1 cellular context compared by ENCODE assay signal in genomic region chrY:19075471-19076253, GRCh38.
TF ChIP-seq lines count a peak whose summit lies in the region.

No MANE protein-coding gene starts in this region.

TF ChIP-seq in HepG2, 621 proteins besides CTCF, POLR2A, EP300 and RAD21 (continued from another document):
- TF ChIP-seq ZBTB37 (CRISPR knock-in tag; IDR thresholded peaks at IDR 0.05) (no peak), ZNF251 (CRISPR knock-in tag; IDR thresholded peaks at IDR 0.05) (no peak), IRF2 (CRISPR knock-in tag; IDR thresholded peaks at IDR 0.05) (no peak), PHF8 (CRISPR knock-in tag; IDR thresholded peaks at IDR 0.05) (peak; percentile 35; the same call in 1 of the 2 replicates), SNAPC2 (CRISPR knock-in tag; IDR thresholded peaks at IDR 0.05) (no peak), MIER2 (CRISPR knock-in tag; IDR thresholded peaks at IDR 0.05) (no peak), EHMT2 (IDR thresholded peaks at IDR 0.05; ENCODE audit: borderline replicate concordance, low read depth, low read length) (no peak), ZNF629 (CRISPR knock-in tag; conservative IDR thresholded peaks at IDR 0.05) (no peak), CENPX (CRISPR knock-in tag; IDR thresholded peaks at IDR 0.05) (no peak), SAP130 (CRISPR knock-in tag; IDR thresholded peaks at IDR 0.05; ENCODE audit: low read depth) (0 out of 2 replicates have a peak, but pooled peaks have one; percentile 21), ARNT (IDR thresholded peaks at IDR 0.05) (no peak), ZNF564 (CRISPR knock-in tag; IDR thresholded peaks at IDR 0.05) (no peak), ATF4 (CRISPR knock-in tag; IDR thresholded peaks at IDR 0.05) (0 out of 4 replicates have a peak, but pooled peaks of 1 of the 2 experiments have one; percentile 12), PAXIP1 (CRISPR knock-in tag; conservative IDR thresholded peaks at IDR 0.05) (no peak), GABPA (IDR thresholded peaks at IDR 0.05; ENCODE audit: low read depth, low read length) (no peak), GABPA (CRISPR knock-in tag; IDR thresholded peaks at IDR 0.05; ENCODE audit: low read depth) (peak; percentile 58), ZNF205 (CRISPR knock-in tag; IDR thresholded peaks at IDR 0.05) (no peak), ARID4A (CRISPR knock-in tag; IDR thresholded peaks at IDR 0.05; ENCODE audit: borderline replicate concordance) (peak; percentile 21; the same call in 1 of the 2 replicates), ZFAT (CRISPR knock-in tag; conservative IDR thresholded peaks at IDR 0.05) (no peak), CBX2 (IDR thresholded peaks at IDR 0.05; ENCODE audit: low read depth, low read length) (no peak), CBX2 (CRISPR knock-in tag; IDR thresholded peaks at IDR 0.05; ENCODE audit: low read depth) (no peak), ZNF563 (CRISPR knock-in tag; IDR thresholded peaks at IDR 0.05) (no peak), FOXK1 (CRISPR knock-in tag; IDR thresholded peaks at IDR 0.05; ENCODE audit: borderline replicate concordance, low read depth) (no peak), ZNF646 (CRISPR knock-in tag; IDR thresholded peaks at IDR 0.05) (peak; percentile 87), SP2 (CRISPR knock-in tag; IDR thresholded peaks at IDR 0.05) (peak; percentile 22; the same call in 1 of the 2 replicates), KDM1A (CRISPR knock-in tag; IDR thresholded peaks at IDR 0.05) (no peak), KDM4B (CRISPR knock-in tag; IDR thresholded peaks at IDR 0.05) (no peak), HIC2 (CRISPR knock-in tag; IDR thresholded peaks at IDR 0.05; ENCODE audit: low read depth) (no peak), ZNF235 (CRISPR knock-in tag; IDR thresholded peaks at IDR 0.05; ENCODE audit: borderline replicate concordance) (no peak), STAG1 (CRISPR knock-in tag; IDR thresholded peaks at IDR 0.05) (no peak), GABPB1 (CRISPR knock-in tag; IDR thresholded peaks at IDR 0.05) (peak; percentile 83), GATA4 (IDR thresholded peaks at IDR 0.05; ENCODE audit: borderline replicate concordance, low read depth) (no peak), ZMYM4 (CRISPR knock-in tag; IDR thresholded peaks at IDR 0.05) (peak; percentile 16; the same call in 1 of the 2 replicates)
